In the genomic region with DNA sequence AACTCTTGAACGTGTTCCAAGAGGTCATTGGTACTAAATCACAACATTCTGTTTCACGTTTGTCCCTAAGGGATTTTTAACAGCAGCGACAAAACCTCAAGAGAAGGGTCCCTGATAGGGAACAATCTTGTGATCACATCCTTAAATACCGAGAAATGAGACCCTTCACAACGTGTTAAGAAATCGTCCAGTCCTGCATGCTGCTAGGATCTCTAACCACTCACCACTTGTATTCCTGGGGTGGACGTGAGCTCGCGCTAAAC, we compare ENCODE assay signal across 8 cellular contexts.
DNase-seq lines count a peak whose midpoint lies in the region; ATAC-seq lines count a peak whose summit lies in the region.

No MANE protein-coding gene starts in this region.

- H3K27ac Mint-ChIP-seq in activated T-helper 1 cell treated with anti-CD3 and anti-CD28 coated beads, Interleukin-12 subunit alpha, Interleukin-12 subunit beta, Interleukin-2, Interleukin-4 antibody, amounts not matched to agents 30 ng/mL and 10 ng/mL and 1 ng/mL, durations not matched to agents 14 hours and 24 hours and 36 hours = peak overlapping the region; percentile 98
- peak overlapping the region; percentile 100 for H3K27ac Mint-ChIP-seq in stimulated activated memory B cell treated with anti-CD40 and anti-IgM and Interleukin-4, amounts not matched to agents 10 μg/mL and 1 μg/mL and 100 μg/mL, for 72 hours

- H3K4me1 Mint-ChIP-seq in activated T-helper 1 cell treated with anti-CD3 and anti-CD28 coated beads, Interleukin-12 subunit alpha, Interleukin-12 subunit beta, Interleukin-2, Interleukin-4 antibody, amounts not matched to agents 30 ng/mL and 10 ng/mL and 1 ng/mL, durations not matched to agents 14 hours and 24 hours and 36 hours (ENCODE audit: low read depth) = peaks cover 73% of the 10 kb centered on the region
- H3K4me1 Mint-ChIP-seq in stimulated activated memory B cell treated with anti-CD40 and anti-IgM and Interleukin-4, amounts not matched to agents 10 μg/mL and 1 μg/mL and 100 μg/mL, for 72 hours = peaks cover 34% of the 10 kb centered on the region

- peak; percentile 100 for DNase-seq in DMS53 treated with DMSO at 0.1 percent for 48 hours (lab: John Stamatoyannopoulos, UW; ENCODE audit: unreplicated experiment)
- no peak for DNase-seq in DMS53 (lab: John Stamatoyannopoulos, UW)
- DNase-seq in activated T-helper 1 cell treated with anti-CD3 and anti-CD28 coated beads, Interleukin-12 subunit alpha, Interleukin-12 subunit beta, Interleukin-2, Interleukin-4 antibody, amounts not matched to agents 30 ng/mL and 10 ng/mL and 1 ng/mL, durations not matched to agents 14 hours and 24 hours and 36 hours (ENCODE audit: low spot score) = no peak
- DNase-seq in amniotic stem cell (lab: John Stamatoyannopoulos, UW) = no peak

- no peak for ATAC-seq in stimulated activated memory B cell treated with anti-CD40 and anti-IgM and Interleukin-4, amounts not matched to agents 10 μg/mL and 1 μg/mL and 100 μg/mL, for 72 hours
- ATAC-seq in activated CD4-positive, CD25-positive, alpha-beta regulatory T cell treated with anti-CD3 and anti-CD28 coated beads, Interleukin-2, amount 50 U/mL, for 24 hours = no peak
- no peak for ATAC-seq in HG03108 (IDR thresholded peaks at IDR 0.05; ENCODE audit: unreplicated experiment)

- H3K4me3 Mint-ChIP-seq in activated T-helper 1 cell treated with anti-CD3 and anti-CD28 coated beads, Interleukin-12 subunit alpha, Interleukin-12 subunit beta, Interleukin-2, Interleukin-4 antibody, amounts not matched to agents 30 ng/mL and 10 ng/mL and 1 ng/mL, durations not matched to agents 14 hours and 24 hours and 36 hours = peak overlapping the region; percentile 89
- peak overlapping the region; percentile 96 for H3K4me3 Mint-ChIP-seq in stimulated activated memory B cell treated with anti-CD40 and anti-IgM and Interleukin-4, amounts not matched to agents 10 μg/mL and 1 μg/mL and 100 μg/mL, for 72 hours

- peak overlapping the region; percentile 92 for H3K4me3 ChIP-seq in iPS-15b (ENCODE audit: low read depth, low read length)

- peak overlapping the region; percentile 98 for H3K9ac ChIP-seq in iPS-15b (ENCODE audit: low read depth, low read length)

- intact Hi-C loops in activated T-helper 1 cell treated with anti-CD3 and anti-CD28 coated beads, Interleukin-12 subunit alpha, Interleukin-12 subunit beta, Interleukin-2, Interleukin-4 antibody, amounts not matched to agents 30 ng/mL and 10 ng/mL and 1 ng/mL, durations not matched to agents 14 hours and 24 hours and 36 hours (cut with micrococcal nuclease) = no loop called here

- peaks cover 2% of the 10 kb centered on the region for H3K9me3 Mint-ChIP-seq in activated T-helper 1 cell treated with anti-CD3 and anti-CD28 coated beads, Interleukin-12 subunit alpha, Interleukin-12 subunit beta, Interleukin-2, Interleukin-4 antibody, amounts not matched to agents 30 ng/mL and 10 ng/mL and 1 ng/mL, durations not matched to agents 14 hours and 24 hours and 36 hours
- no peaks in the 10 kb centered on the region for H3K9me3 Mint-ChIP-seq in stimulated activated memory B cell treated with anti-CD40 and anti-IgM and Interleukin-4, amounts not matched to agents 10 μg/mL and 1 μg/mL and 100 μg/mL, for 72 hours

- H3K36me3 ChIP-seq in iPS-15b (ENCODE audit: control insufficient read depth, insufficient read depth, low read length) = no peaks in the 10 kb centered on the region

- peaks cover 16% of the 10 kb centered on the region for H3K27me3 ChIP-seq in iPS-15b (ENCODE audit: control insufficient read depth, insufficient read depth, low read length)

- no peaks in the 10 kb centered on the region for H3K9me3 ChIP-seq in iPS-15b (ENCODE audit: control insufficient read depth, insufficient read depth, low read length)

- H3K27me3 Mint-ChIP-seq in activated T-helper 1 cell treated with anti-CD3 and anti-CD28 coated beads, Interleukin-12 subunit alpha, Interleukin-12 subunit beta, Interleukin-2, Interleukin-4 antibody, amounts not matched to agents 30 ng/mL and 10 ng/mL and 1 ng/mL, durations not matched to agents 14 hours and 24 hours and 36 hours (ENCODE audit: insufficient read depth) = no peaks in the 10 kb centered on the region
- H3K27me3 Mint-ChIP-seq in stimulated activated memory B cell treated with anti-CD40 and anti-IgM and Interleukin-4, amounts not matched to agents 10 μg/mL and 1 μg/mL and 100 μg/mL, for 72 hours = no peaks in the 10 kb centered on the region

- peaks cover 9% of the 10 kb centered on the region for H3K36me3 Mint-ChIP-seq in activated T-helper 1 cell treated with anti-CD3 and anti-CD28 coated beads, Interleukin-12 subunit alpha, Interleukin-12 subunit beta, Interleukin-2, Interleukin-4 antibody, amounts not matched to agents 30 ng/mL and 10 ng/mL and 1 ng/mL, durations not matched to agents 14 hours and 24 hours and 36 hours (ENCODE audit: low read depth)
- no peaks in the 10 kb centered on the region for H3K36me3 Mint-ChIP-seq in stimulated activated memory B cell treated with anti-CD40 and anti-IgM and Interleukin-4, amounts not matched to agents 10 μg/mL and 1 μg/mL and 100 μg/mL, for 72 hours

- peaks cover 6% of the 10 kb centered on the region for H3K4me1 ChIP-seq in iPS-15b (ENCODE audit: control insufficient read depth, insufficient read depth, low read length)
